8 cellular contexts compared by ENCODE assay signal in the genomic region with DNA sequence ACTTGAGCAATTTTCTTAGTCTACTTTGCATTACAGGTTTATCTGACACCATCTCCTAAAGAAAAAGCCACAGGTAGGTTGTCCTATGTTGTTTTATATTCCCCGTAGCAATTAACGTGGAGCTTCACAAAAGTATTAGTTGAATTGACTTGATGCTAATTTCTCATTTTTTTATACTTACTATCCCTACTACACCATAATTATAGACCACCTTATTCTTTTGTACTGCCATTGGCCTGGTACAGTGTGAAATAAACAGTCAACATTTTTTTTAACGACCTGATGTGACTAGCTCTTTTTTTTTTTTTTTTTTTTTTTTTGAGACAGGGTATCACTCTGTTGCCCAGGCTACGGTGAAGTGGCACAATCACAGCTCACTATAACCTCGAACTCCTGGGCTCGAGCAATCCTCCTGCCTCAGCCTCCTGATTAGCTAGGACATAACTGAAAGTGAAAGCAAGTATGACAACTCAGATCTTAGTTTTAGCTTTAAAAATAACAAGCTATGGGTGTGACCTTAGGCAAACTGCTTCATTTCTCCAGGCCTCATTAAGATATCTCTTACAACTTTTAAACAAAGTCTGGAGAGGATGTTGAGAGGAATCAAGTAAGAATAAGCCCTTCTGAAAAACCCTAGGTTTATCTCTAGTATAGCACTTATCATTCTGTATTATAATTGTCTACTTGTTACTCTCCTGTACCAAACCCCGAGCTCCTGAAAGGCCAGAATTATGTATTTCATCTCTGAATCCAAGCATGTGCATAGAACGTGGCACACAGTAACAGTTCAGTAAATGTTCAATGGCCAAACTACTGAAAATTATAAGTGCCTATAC. TPM values are rescaled to one million over a fixed set of nuclear protein-coding genes. Genes with fewer than 3 reads are reported as not detected.
DNase-seq lines count a peak whose midpoint lies in the region; ATAC-seq, FAIRE-seq and TF ChIP-seq lines count a peak whose summit lies in the region.

No MANE protein-coding gene starts in this region.

- no peaks in the 10 kb centered on the region for H3K27me3 ChIP-seq in thoracic aorta (replicated peaks; ENCODE audit: insufficient read depth)

- peak overlapping the region; percentile 58 for H3K4me3 Mint-ChIP-seq in activated CD8-positive, alpha-beta T cell treated with anti-CD3 and anti-CD28 coated beads, Interleukin-2, amount 10 ng/mL, durations not matched to agents 7 days and 5 days

- peak overlapping the region; percentile 84 for H3K27ac Mint-ChIP-seq in activated CD8-positive, alpha-beta T cell treated with anti-CD3 and anti-CD28 coated beads, Interleukin-2, amount 10 ng/mL, durations not matched to agents 7 days and 5 days

- peaks cover 54% of the 10 kb centered on the region for H3K4me1 Mint-ChIP-seq in activated CD8-positive, alpha-beta T cell treated with anti-CD3 and anti-CD28 coated beads, Interleukin-2, amount 10 ng/mL, durations not matched to agents 7 days and 5 days (ENCODE audit: low read depth)

- H3K27ac ChIP-seq in thoracic aorta = peak overlapping the region in 1 of 2 donors; percentile 22

- H3K4me3 ChIP-seq in fibroblast of villous mesenchyme (ENCODE audit: low read depth, low read length) (peak overlapping the region; percentile 32), thoracic aorta (peak overlapping the region; percentile 57)

- ATAC-seq in activated CD4-positive, CD25-positive, alpha-beta regulatory T cell treated with anti-CD3 and anti-CD28 coated beads, Interleukin-2, amount 50 U/mL, for 24 hours = peak; percentile 79 to 88
- peak; percentile 89 for ATAC-seq in activated CD8-positive, alpha-beta T cell treated with anti-CD3 and anti-CD28 coated beads, Interleukin-2, amount 10 ng/mL, durations not matched to agents 7 days and 5 days
- no peak for ATAC-seq in thoracic aorta (ENCODE audit: insufficient number of reproducible peaks, low FRiP score, low read depth)
- ATAC-seq in GM21360 (IDR thresholded peaks at IDR 0.05; ENCODE audit: unreplicated experiment) = no peak

- peaks cover 2% of the 10 kb centered on the region for H3K27me3 Mint-ChIP-seq in activated CD8-positive, alpha-beta T cell treated with anti-CD3 and anti-CD28 coated beads, Interleukin-2, amount 10 ng/mL, durations not matched to agents 7 days and 5 days (ENCODE audit: low read depth)

- H3K36me3 ChIP-seq in thoracic aorta = no peaks in the 10 kb centered on the region

- no peak for FAIRE-seq in D721Med (lab: Jason Lieb, UNC)

- CTCF ChIA-PET in activated CD8-positive, alpha-beta T cell treated with anti-CD3 and anti-CD28 coated beads, Interleukin-2, amount 10 ng/mL, durations not matched to agents 7 days and 5 days (lab: Charles Lee) = interaction anchor here (1.0 to 4.7 kb wide), 5 partner anchors 9 to 65 kb away, joined by 5 to 46 read pairs (median 6); no protein-coding TSS in a partner anchor

- H3K9me3 Mint-ChIP-seq in activated CD8-positive, alpha-beta T cell treated with anti-CD3 and anti-CD28 coated beads, Interleukin-2, amount 10 ng/mL, durations not matched to agents 7 days and 5 days (ENCODE audit: insufficient read depth) = no peaks in the 10 kb centered on the region

- H3K36me3 Mint-ChIP-seq in activated CD8-positive, alpha-beta T cell treated with anti-CD3 and anti-CD28 coated beads, Interleukin-2, amount 10 ng/mL, durations not matched to agents 7 days and 5 days (ENCODE audit: low read depth) = no peaks in the 10 kb centered on the region

- H3K9me3 ChIP-seq in thoracic aorta = no peaks in the 10 kb centered on the region

- POLR2A ChIA-PET in activated CD8-positive, alpha-beta T cell treated with anti-CD3 and anti-CD28 coated beads, Interleukin-2, amount 10 ng/mL, durations not matched to agents 7 days and 5 days (lab: Charles Lee) = interaction anchor here (0.8 to 1.4 kb wide), 2 partner anchors 16 to 54 kb away, joined by 3 to 6 read pairs; no protein-coding TSS in a partner anchor

- DNase-seq in activated CD4-positive, CD25-positive, alpha-beta regulatory T cell treated with anti-CD3 and anti-CD28 coated beads, Interleukin-2, amount 50 U/mL, for 72 hours = no peak
- peak; percentile 63 for DNase-seq in activated CD8-positive, alpha-beta T cell treated with anti-CD3 and anti-CD28 coated beads, Interleukin-2, amount 10 ng/mL, durations not matched to agents 7 days and 5 days
- DNase-seq in fibroblast of villous mesenchyme (ENCODE audit: low read depth) (peak; percentile 74), thoracic aorta (ENCODE audit: low spot score) (no peak), SKM-1 (lab: John Stamatoyannopoulos, UW; ENCODE audit: unreplicated experiment) (no peak), D721Med (ENCODE audit: insufficient read length, low spot score) (no peak)

- H3K4me1 ChIP-seq in thoracic aorta (ENCODE audit: control insufficient read depth in 1 of 2, low read depth in 2 of 2) = peaks cover 42 to 60% of the 10 kb centered on the region in 2 donors

- TF ChIP-seq CTCF in fibroblast of villous mesenchyme (IDR thresholded peaks at IDR 0.05; ENCODE audit: insufficient read depth, low read depth, low read length) (no peak), thoracic aorta (IDR thresholded peaks at IDR 0.05) (no peak), D721Med (IDR thresholded peaks at IDR 0.05; ENCODE audit: insufficient read depth, missing control alignments) (no peak)

RNA-seq across cellular contexts. Expression of a gene that starts 49.5 kb away (rescaled TPM):
- 10 to 100 TPM; 15.2 to 16.0 TPM for total RNA-seq in activated CD8-positive, alpha-beta T cell treated with anti-CD3 and anti-CD28 coated beads, Interleukin-2, amount 10 ng/mL, durations not matched to agents 7 days and 5 days
- total RNA-seq in fibroblast of villous mesenchyme (44.1 and 55.3 TPM in 2 replicates), thoracic aorta (10 to 100 TPM; 17.9 to 38.4 TPM)

Comparison
In these comparisons a context has a peak if more than half of its experiments do, and no peak if none do; other contexts are left out.
1. ATAC-seq: peak in activated CD4-positive, CD25-positive, alpha-beta regulatory T cell treated with anti-CD3 and anti-CD28 coated beads, Interleukin-2, amount 50 U/mL, for 24 hours (2 of 2) and activated CD8-positive, alpha-beta T cell treated with anti-CD3 and anti-CD28 coated beads, Interleukin-2, amount 10 ng/mL, durations not matched to agents 7 days and 5 days (single experiment); none in thoracic aorta (single experiment) and GM21360 (single experiment).
2. DNase-seq: peak in activated CD8-positive, alpha-beta T cell treated with anti-CD3 and anti-CD28 coated beads, Interleukin-2, amount 10 ng/mL, durations not matched to agents 7 days and 5 days (single experiment) and fibroblast of villous mesenchyme (single experiment); none in activated CD4-positive, CD25-positive, alpha-beta regulatory T cell treated with anti-CD3 and anti-CD28 coated beads, Interleukin-2, amount 50 U/mL, for 72 hours (single experiment), thoracic aorta (single experiment), SKM-1 (single experiment) and D721Med (single experiment).